ENCODE assay signal across 20 cellular contexts in the genomic region with DNA sequence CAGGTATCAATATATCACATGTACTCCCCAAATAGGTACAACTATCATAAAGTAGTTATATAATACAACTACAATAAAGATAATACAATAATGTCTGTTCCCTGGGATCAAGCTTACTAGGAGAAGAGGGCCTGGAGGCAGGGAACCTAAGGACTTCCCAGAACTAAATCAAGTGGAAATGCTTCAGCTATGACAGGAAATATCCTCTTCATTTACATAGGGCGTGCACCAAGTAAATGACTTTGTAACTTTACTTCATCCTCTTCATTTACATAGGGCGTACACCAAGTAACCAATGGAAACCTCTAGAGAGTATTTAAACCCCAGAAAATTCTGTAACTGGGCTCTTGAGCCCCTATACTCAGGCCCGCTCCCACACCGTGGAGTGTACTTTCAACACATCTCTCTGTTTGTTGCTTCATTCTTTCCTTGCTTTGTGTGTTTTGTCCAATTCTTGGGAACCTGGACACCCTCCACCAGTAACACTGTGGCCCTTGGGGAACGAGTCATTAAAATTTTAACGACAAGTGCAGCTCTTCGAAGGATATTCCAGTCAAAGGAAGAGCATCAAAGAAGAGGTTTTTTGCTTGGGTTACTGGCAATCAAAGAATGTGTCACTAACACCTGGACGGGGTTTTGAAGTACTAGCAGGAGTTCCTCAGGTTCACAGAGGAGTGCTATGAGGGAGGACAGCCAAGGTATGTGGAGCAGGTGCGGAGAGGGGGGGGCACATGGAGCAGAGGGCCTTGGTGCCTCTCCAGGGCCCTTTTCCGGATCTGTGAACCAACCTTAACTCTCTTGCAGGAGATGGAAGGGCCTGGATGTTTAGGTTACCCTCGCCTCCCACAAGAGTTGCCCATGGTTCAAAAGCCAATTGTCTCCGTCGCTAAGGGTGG.
DNase-seq lines count a peak whose midpoint lies in the region; ATAC-seq and TF ChIP-seq lines count a peak whose summit lies in the region.
"Had no signal": no experiment of that assay in that cellular context is flagged by ENCODE, and none has a peak within 500 bp of the region (broad histone marks: within the 10 kb centered on the region; RNA-seq: fewer than 3 reads in every experiment).

No MANE protein-coding gene starts in this region.

- WGBS in SK-N-SH (ENCODE audit: low lambda C conversion rate) = 50% methylated on average over 13 of the region's 13 CpGs
- WGBS in smooth muscle cell (ENCODE audit: low lambda C conversion rate) = 89% methylated on average over 13 of the region's 13 CpGs

- H2AFZ ChIP-seq in SK-N-SH (ENCODE audit: low read depth) (no peak overlapping the region), neural progenitor cell (replicated peaks) (no peak overlapping the region), smooth muscle cell (ENCODE audit: low read depth) (no peak overlapping the region)
- H2AFZ ChIP-seq: GM23338 had no signal

- no peaks in the 10 kb centered on the region for H4K20me1 ChIP-seq in SK-N-SH (ENCODE audit: insufficient read depth)
- no peaks in the 10 kb centered on the region for H4K20me1 ChIP-seq in neural progenitor cell (ENCODE audit: low read depth)
- no peaks in the 10 kb centered on the region for H4K20me1 ChIP-seq in smooth muscle cell (ENCODE audit: low read depth)
- H4K20me1 ChIP-seq: BLaER1 had no signal

- TF ChIP-seq CTCF in SK-N-SH (IDR thresholded peaks at IDR 0.05) (no peak), neural progenitor cell (IDR thresholded peaks at IDR 0.05) (no peak), upper lobe of right lung (IDR thresholded peaks at IDR 0.05) (no peak), smooth muscle cell (IDR thresholded peaks at IDR 0.05; ENCODE audit: borderline replicate concordance, insufficient read depth, poor library complexity, severe bottlenecking) (no peak)

- H3K36me3 Mint-ChIP-seq in neural progenitor cell = no peaks in the 10 kb centered on the region
- H3K36me3 Mint-ChIP-seq: CD4-positive, CD25-positive, alpha-beta regulatory T cell; CD8-positive, alpha-beta T cell had no signal

- H3K4me3 Mint-ChIP-seq in neural progenitor cell = no peak overlapping the region
- H3K4me3 Mint-ChIP-seq: B cell; CD4-positive, CD25-positive, alpha-beta regulatory T cell; CD8-positive, alpha-beta T cell; GM23338; H9 had no signal

- intact Hi-C loops in upper lobe of right lung (cut with DNase I) = no loop called here

- no peak for DNase-seq in SK-N-SH
- DNase-seq in neural progenitor cell (ENCODE audit: low spot score) = no peak
- peak; percentile 71 for DNase-seq in upper lobe of right lung
- DNase-seq in smooth muscle cell (lab: John Stamatoyannopoulos, UW; ENCODE audit: unreplicated experiment) = no peak
- DNase-seq: CD4-positive, CD25-positive, alpha-beta regulatory T cell; CD8-positive, alpha-beta T cell; DMS79; EL; GDM1; H9 had no signal

- no peak overlapping the region for H3K27ac ChIP-seq in SK-N-SH (ENCODE audit: low read depth in 2 of 2, low read length in 1 of 2)
- H3K27ac ChIP-seq in neural progenitor cell = no peak overlapping the region
- peak overlapping the region; percentile 60 for H3K27ac ChIP-seq in upper lobe of right lung
- no peak overlapping the region for H3K27ac ChIP-seq in smooth muscle cell (ENCODE audit: low read depth)
- H3K27ac ChIP-seq: 22Rv1, BLaER1, C4-2B had no signal

- peak overlapping the region; percentile 28 for H3K27ac Mint-ChIP-seq in neural progenitor cell
- H3K27ac Mint-ChIP-seq: B cell; CD4-positive, CD25-positive, alpha-beta regulatory T cell; CD8-positive, alpha-beta T cell; H9 had no signal

- H3K4me2 ChIP-seq in SK-N-SH = no peak overlapping the region
- no peak overlapping the region for H3K4me2 ChIP-seq in neural progenitor cell
- H3K4me2 ChIP-seq in smooth muscle cell = no peak overlapping the region
- H3K4me2 ChIP-seq: BLaER1, GM23338 had no signal

- H3K27me3 Mint-ChIP-seq in neural progenitor cell (ENCODE audit: insufficient read depth, low read depth) = peaks cover 7% of the 10 kb centered on the region

- TF ChIP-seq EP300 in SK-N-SH (IDR thresholded peaks at IDR 0.05; ENCODE audit: borderline replicate concordance in 1 of 2, low read depth in 1 of 2, low read length in 1 of 2) = no peak

- POLR2A ChIA-PET in SK-N-SH (lab: Yijun Ruan, JAX) = no interaction called here

- H3F3A ChIP-seq in SK-N-SH (replicated peaks; ENCODE audit: insufficient read depth) (no peaks in the 10 kb centered on the region), neural progenitor cell (ENCODE audit: low read depth) (no peaks in the 10 kb centered on the region), smooth muscle cell (ENCODE audit: low read depth) (no peaks in the 10 kb centered on the region)

- H3K36me3 ChIP-seq in SK-N-SH (replicated peaks in 1 of 2; ENCODE audit: control insufficient read depth in 1 of 2, insufficient read depth in 2 of 2, low read length in 1 of 2) (no peaks in the 10 kb centered on the region), neural progenitor cell (no peaks in the 10 kb centered on the region), upper lobe of right lung (no peaks in the 10 kb centered on the region), smooth muscle cell (ENCODE audit: low read depth) (no peaks in the 10 kb centered on the region)
- H3K36me3 ChIP-seq: BLaER1 had no signal

- CTCF ChIA-PET in SK-N-SH (lab: Yijun Ruan, JAX) = interaction anchor here (1.0 to 2.3 kb wide), 2 partner anchors 11 to 1156 kb away, joined by 3 to 10 read pairs; no protein-coding TSS in a partner anchor

- H3K79me2 ChIP-seq in SK-N-SH (ENCODE audit: insufficient read depth) (no peaks in the 10 kb centered on the region), neural progenitor cell (ENCODE audit: low read depth) (no peaks in the 10 kb centered on the region), smooth muscle cell (ENCODE audit: low read depth) (no peaks in the 10 kb centered on the region)

- H3K4me3 ChIP-seq in SK-N-SH (ENCODE audit: low read depth in 2 of 2, low read length in 1 of 2) (no peak overlapping the region), neural progenitor cell (no peak overlapping the region), upper lobe of right lung (no peak overlapping the region), smooth muscle cell (no peak overlapping the region)
- H3K4me3 ChIP-seq: BLaER1, GM12878, GM23338 had no signal

- H3K4me1 ChIP-seq in SK-N-SH (ENCODE audit: control insufficient read depth in 1 of 2, insufficient read depth in 2 of 2, low read depth in 1 of 2, low read length in 1 of 2) (no peaks in the 10 kb centered on the region), neural progenitor cell (no peaks in the 10 kb centered on the region), upper lobe of right lung (no peaks in the 10 kb centered on the region), smooth muscle cell (ENCODE audit: low read depth) (no peaks in the 10 kb centered on the region)
- H3K4me1 ChIP-seq: Caco-2 had no signal

- H3K4me1 Mint-ChIP-seq in neural progenitor cell = peaks cover 13% of the 10 kb centered on the region
- H3K4me1 Mint-ChIP-seq: CD4-positive, CD25-positive, alpha-beta regulatory T cell had no signal

- H3K9me3 ChIP-seq in SK-N-SH (no peaks in the 10 kb centered on the region), neural progenitor cell (ENCODE audit: low read depth) (no peaks in the 10 kb centered on the region), upper lobe of right lung (no peaks in the 10 kb centered on the region), smooth muscle cell (replicated peaks; ENCODE audit: low read depth) (no peaks in the 10 kb centered on the region)
- H3K9me3 ChIP-seq: BLaER1, Caco-2 had no signal

- ATAC-seq in SK-N-SH treated with all-trans-retinoic acid at 6 μM for 48 hours (no peak), upper lobe of right lung (peak; percentile 82), GM18520 (IDR thresholded peaks at IDR 0.05; ENCODE audit: unreplicated experiment) (no peak)
- ATAC-seq: CD8-positive, alpha-beta T cell; GM12878; HCT116 had no signal

- H3K9ac ChIP-seq in SK-N-SH = no peak overlapping the region
- H3K9ac ChIP-seq in neural progenitor cell = no peak overlapping the region
- no peak overlapping the region for H3K9ac ChIP-seq in smooth muscle cell (ENCODE audit: low read depth)
- H3K9ac ChIP-seq: BLaER1 had no signal

- H3K9me2 ChIP-seq in SK-N-SH = no peaks in the 10 kb centered on the region

- no peaks in the 10 kb centered on the region for H3K9me3 Mint-ChIP-seq in neural progenitor cell
- H3K9me3 Mint-ChIP-seq: CD8-positive, alpha-beta T cell; GM23338; H9 had no signal

- H3K27me3 ChIP-seq in SK-N-SH (ENCODE audit: insufficient read depth) (peaks cover 6% of the 10 kb centered on the region; the same call in 1 of the 2 replicates), neural progenitor cell (peaks cover 6% of the 10 kb centered on the region), upper lobe of right lung (no peaks in the 10 kb centered on the region), smooth muscle cell (ENCODE audit: low read depth) (no peaks in the 10 kb centered on the region)
- H3K27me3 ChIP-seq: BLaER1 had no signal

- TF ChIP-seq RAD21 in SK-N-SH (IDR thresholded peaks at IDR 0.05; ENCODE audit: low read length) = no peak

TF ChIP-seq in SK-N-SH treated with all-trans-retinoic acid at 6 μM for 48 hours, 23 proteins besides CTCF, POLR2A, EP300 and RAD21 (continues in another document):
- TF ChIP-seq PPARA (CRISPR knock-in tag; IDR thresholded peaks at IDR 0.05; ENCODE audit: borderline replicate concordance) = no peak

TF ChIP-seq in SK-N-SH, 30 proteins besides CTCF, POLR2A, EP300 and RAD21 (continues in another document):
- no peak for TF ChIP-seq NRF1 (IDR thresholded peaks at IDR 0.05; ENCODE audit: low read depth, low read length)
- TF ChIP-seq EZH2phosphoT487 (IDR thresholded peaks at IDR 0.05; ENCODE audit: borderline replicate concordance, low read depth) = no peak
- TF ChIP-seq POLR2AphosphoS5 (IDR thresholded peaks at IDR 0.05; ENCODE audit: low read depth, low read length) = no peak
- no peak for TF ChIP-seq TCF12 (IDR thresholded peaks at IDR 0.05)
